ENCODE assay signal across 19 cellular contexts in the genomic region with DNA sequence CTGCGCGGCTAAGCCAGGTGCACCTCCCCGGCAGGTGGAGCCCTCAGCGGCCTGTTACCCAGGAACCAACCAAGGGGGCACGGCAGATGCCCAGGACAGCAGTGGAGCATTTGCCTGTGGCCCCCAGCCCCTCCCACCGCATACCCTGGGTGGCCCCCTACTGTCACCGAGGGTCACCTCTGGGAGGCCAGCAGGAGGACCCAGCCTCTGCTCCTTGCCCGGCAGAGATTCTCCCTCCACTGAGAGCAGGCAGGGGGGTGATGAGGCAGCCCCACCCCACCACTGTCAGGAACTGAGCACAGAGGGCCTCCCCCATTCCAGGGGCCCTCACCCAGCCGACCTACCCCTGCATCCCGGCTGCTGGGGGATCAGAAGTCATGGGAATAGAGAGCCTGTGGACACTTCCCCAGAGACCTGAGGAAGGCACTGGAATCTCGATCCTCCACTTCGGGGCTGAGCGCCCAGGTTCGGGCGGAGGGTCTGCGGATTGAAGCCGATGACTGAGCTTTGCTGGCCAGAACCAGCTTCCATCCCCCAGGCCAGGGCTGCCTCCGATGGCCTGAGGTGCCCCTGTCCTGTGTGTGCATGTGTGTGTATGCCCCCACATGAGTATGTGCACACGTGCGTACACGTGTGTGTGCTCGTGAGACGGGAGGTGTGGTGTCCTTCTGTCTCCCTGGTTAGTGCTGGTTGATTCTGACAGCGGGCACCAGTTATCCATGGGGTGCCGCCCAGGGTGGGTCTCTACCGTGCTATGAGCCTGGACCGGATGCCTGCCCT. TPM values are rescaled to one million over a fixed set of nuclear protein-coding genes. Genes with fewer than 3 reads are reported as not detected.
DNase-seq lines count a peak whose midpoint lies in the region; ATAC-seq and TF ChIP-seq lines count a peak whose summit lies in the region.
"Had no signal": no experiment of that assay in that cellular context is flagged by ENCODE, and none has a peak within 500 bp of the region (broad histone marks: within the 10 kb centered on the region; RNA-seq: fewer than 3 reads in every experiment).

A gene with protein sequence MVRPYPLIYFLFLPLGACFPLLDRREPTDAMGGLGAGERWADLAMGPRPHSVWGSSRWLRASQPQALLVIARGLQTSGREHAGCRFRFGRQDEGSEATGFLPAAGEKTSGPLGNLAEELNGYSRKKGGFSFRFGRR (minus strand): TSS at position 580 of the 780 bp plus-strand sequence. CDS start 2,974 bp downstream, outside the sequence.

- no peak for TF ChIP-seq POLR2A in thyroid gland (IDR thresholded peaks at IDR 0.05)

- no peaks in the 10 kb centered on the region for H3K27me3 Mint-ChIP-seq in stimulated activated naive CD8-positive, alpha-beta T cell treated with anti-CD3 and anti-CD28 coated beads, Interleukin-15, amount 100 ng/mL, for 72 hours

- H3K4me3 ChIP-seq in brain microvascular endothelial cell (ENCODE audit: low read depth, low read length) (no peak within 1 kb of the TSS), thyroid gland (replicated peaks in 1 of 3) (no peak within 1 kb of the TSS), HAP-1 (no peak within 1 kb of the TSS)
- H3K4me3 ChIP-seq: left lung, sigmoid colon had no signal

- H3K4me1 Mint-ChIP-seq in stimulated activated naive CD8-positive, alpha-beta T cell treated with anti-CD3 and anti-CD28 coated beads, Interleukin-15, amount 100 ng/mL, for 72 hours = no peaks in the 10 kb centered on the region

- H3K36me3 ChIP-seq in brain microvascular endothelial cell (replicated peaks) (peaks cover 30% of the 10 kb centered on the region), thyroid gland (peaks cover 8 to 14% of the 10 kb centered on the region in 2 donors), HAP-1 (replicated peaks) (no peaks in the 10 kb centered on the region)

- DNase-seq in stimulated activated naive CD8-positive, alpha-beta T cell treated with anti-CD3 and anti-CD28 coated beads, Interleukin-15, amount 100 ng/mL, for 72 hours = no peak
- DNase-seq in stimulated activated naive CD8-positive, alpha-beta T cell treated with anti-CD3 and anti-CD28 coated beads, Interleukin-15, Interleukin-2, amounts not matched to agents 100 U/mL and 50 U/mL, for 24 hours = no peak
- DNase-seq in NCI-H2171 treated with DMSO at 0.1 percent for 48 hours (lab: John Stamatoyannopoulos, UW) (peak; percentile 17), brain microvascular endothelial cell (no peak), glomerular visceral epithelial cell (ENCODE audit: extremely low spot score) (no peak), thyroid gland (no peak), HAP-1 (ENCODE audit: low spot score in 2 of 2) (no peak)
- DNase-seq: activated naive CD4-positive, alpha-beta T cell treated with Interleukin-2 at 50 U/mL for 16 hours; activated T-cell treated with anti-CD3 and anti-CD28 coated beads for 4 hours; Kasumi-1; NCI-H1417 treated with DMSO at 0.1 percent for 48 hours; NCI-H510A; sigmoid colon; stimulated activated CD4-positive, alpha-beta T cell treated with anti-CD3 and anti-CD28 coated beads, Interleukin-1b, Interleukin-23, amount 100 ng/mL, for 48 hours had no signal

- H3K27ac Mint-ChIP-seq in stimulated activated naive CD8-positive, alpha-beta T cell treated with anti-CD3 and anti-CD28 coated beads, Interleukin-15, amount 100 ng/mL, for 72 hours = peak within 1 kb of the TSS in 1 of 2 donors; percentile 67

- WGBS in thyroid gland, 2 donors = 59 to 64% methylated on average over 17 to 20 of the region's 27 CpGs

- TF ChIP-seq CTCF in brain microvascular endothelial cell (IDR thresholded peaks at IDR 0.05; ENCODE audit: low read depth, low read length, missing control alignments) = no peak
- TF ChIP-seq CTCF in thyroid gland (IDR thresholded peaks at IDR 0.05) = no peak

- in situ Hi-C loops in brain microvascular endothelial cell (cut with HindIII; ENCODE audit: low pct_ligation_motif_present, low sequenced_read_pairs) = no loop called here
- in situ Hi-C loops in HAP-1 (cut with MboI; ENCODE audit: low sequenced_read_pairs) = no loop called here

- intact Hi-C loops in thyroid gland (cut with DNase I) = no loop called here

- H3K4me3 Mint-ChIP-seq in stimulated activated naive CD8-positive, alpha-beta T cell treated with anti-CD3 and anti-CD28 coated beads, Interleukin-15, amount 100 ng/mL, for 72 hours = no peak within 1 kb of the TSS

- ATAC-seq in stimulated activated naive CD8-positive, alpha-beta T cell treated with anti-CD3 and anti-CD28 coated beads, Interleukin-15, amount 100 ng/mL, for 72 hours = peak; percentile 9
- no peak for ATAC-seq in stimulated activated naive CD8-positive, alpha-beta T cell treated with anti-CD3 and anti-CD28 coated beads, Interleukin-15, Interleukin-2, amounts not matched to agents 100 U/mL and 50 U/mL, for 24 hours
- ATAC-seq in GM21367 (IDR thresholded peaks at IDR 0.05; ENCODE audit: unreplicated experiment) = no peak
- ATAC-seq: left lung had no signal

- H3K9me3 ChIP-seq in thyroid gland (no peaks in the 10 kb centered on the region), HAP-1 (no peaks in the 10 kb centered on the region)
- H3K9me3 ChIP-seq: left lung, sigmoid colon had no signal

- peaks cover 0 to 8% of the 10 kb centered on the region in 2 donors for H3K4me1 ChIP-seq in thyroid gland
- H3K4me1 ChIP-seq in HAP-1 = no peaks in the 10 kb centered on the region

- H3K27me3 ChIP-seq in brain microvascular endothelial cell (replicated peaks) = peaks cover 52% of the 10 kb centered on the region
- H3K27me3 ChIP-seq in thyroid gland = no peaks in the 10 kb centered on the region
- peaks cover 37% of the 10 kb centered on the region for H3K27me3 ChIP-seq in HAP-1 (ENCODE audit: low read depth)

- peak within 1 kb of the TSS; percentile 7 for H3K27ac ChIP-seq in brain microvascular endothelial cell
- no peak within 1 kb of the TSS for H3K27ac ChIP-seq in thyroid gland
- H3K27ac ChIP-seq: left lung had no signal

- H3K9me3 Mint-ChIP-seq in stimulated activated naive CD8-positive, alpha-beta T cell treated with anti-CD3 and anti-CD28 coated beads, Interleukin-15, amount 100 ng/mL, for 72 hours = no peaks in the 10 kb centered on the region

RNA-seq across cellular contexts. Expression of the gene that starts here (rescaled TPM):
- not detected for total RNA-seq in thyroid gland
- total RNA-seq: fibroblast of villous mesenchyme, H1, omental fat pad, sigmoid colon had no signal
